13 cellular contexts compared by ENCODE assay signal in the genomic region with DNA sequence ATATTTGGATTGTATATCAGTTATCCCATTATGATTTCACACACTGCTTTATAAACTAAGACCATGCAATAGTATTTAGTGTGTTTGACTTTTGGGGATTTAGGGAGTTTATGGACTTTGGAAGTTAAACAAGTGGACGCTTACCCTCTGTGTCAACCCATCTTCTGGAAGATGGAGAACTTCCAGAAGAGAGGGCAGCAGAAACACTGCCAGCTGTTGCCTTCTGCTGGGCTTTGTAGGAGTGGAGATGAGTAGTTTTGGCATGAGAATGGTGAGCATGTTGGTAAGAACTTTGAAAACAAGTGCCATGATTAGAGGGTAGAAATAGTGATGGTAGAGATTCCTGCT. TPM values are rescaled to one million over a fixed set of nuclear protein-coding genes. Genes with fewer than 3 reads are reported as not detected.
DNase-seq lines count a peak whose midpoint lies in the region; ATAC-seq and TF ChIP-seq lines count a peak whose summit lies in the region.
"Had no signal": no experiment of that assay in that cellular context is flagged by ENCODE, and none has a peak within 500 bp of the region (broad histone marks: within the 10 kb centered on the region; RNA-seq: fewer than 3 reads in every experiment).

No MANE protein-coding gene starts in this region.

- H3K36me3 ChIP-seq in OCI-LY1 (ENCODE audit: insufficient read depth, low read length) (no peaks in the 10 kb centered on the region), skeletal muscle satellite cell (ENCODE audit: insufficient read depth, low read length) (no peaks in the 10 kb centered on the region)

- H3K4me2 ChIP-seq in OCI-LY1 (ENCODE audit: low read length) (peak overlapping the region; percentile 92; the same call in 1 of the 2 replicates), skeletal muscle satellite cell (ENCODE audit: low read length) (peak overlapping the region; percentile 97)

- H3K27me3 ChIP-seq in OCI-LY1 (ENCODE audit: insufficient read depth, low read length) (no peaks in the 10 kb centered on the region), skeletal muscle satellite cell (ENCODE audit: control insufficient read depth, insufficient read depth, low read length) (no peaks in the 10 kb centered on the region)

- H3K27ac Mint-ChIP-seq in activated T-cell treated with anti-CD3 and anti-CD28 coated beads, Interleukin-2, amount 50 U/mL, for 72 hours = no peak overlapping the region

- H3K9me2 ChIP-seq in OCI-LY1 (ENCODE audit: low read depth, low read length) = no peaks in the 10 kb centered on the region

- peaks cover 52% of the 10 kb centered on the region for H3K4me1 Mint-ChIP-seq in activated T-cell treated with anti-CD3 and anti-CD28 coated beads, Interleukin-2, amount 50 U/mL, for 72 hours (ENCODE audit: low read depth)

- ATAC-seq in activated T-cell treated with anti-CD3 and anti-CD28 coated beads, Interleukin-2, amount 50 U/mL, for 72 hours (replicated peaks in 1 of 2) = no peak
- ATAC-seq in HG03520 (IDR thresholded peaks at IDR 0.05; ENCODE audit: unreplicated experiment) = no peak
- ATAC-seq: Right ventricle myocardium inferior had no signal

- H3K9me3 ChIP-seq in OCI-LY1 (ENCODE audit: low read length) (no peaks in the 10 kb centered on the region), skeletal muscle satellite cell (replicated peaks; ENCODE audit: low read length) (no peaks in the 10 kb centered on the region)

- H3F3A ChIP-seq in OCI-LY1 (ENCODE audit: insufficient read depth, low read length) = no peaks in the 10 kb centered on the region

- H3K4me3 Mint-ChIP-seq in activated T-cell treated with anti-CD3 and anti-CD28 coated beads, Interleukin-2, amount 50 U/mL, for 72 hours = peak overlapping the region; percentile 85 to 92

- H3K4me3 ChIP-seq in OCI-LY1 (ENCODE audit: low read depth, low read length, poor library complexity, severe bottlenecking) = no peak overlapping the region
- peak overlapping the region; percentile 86 for H3K4me3 ChIP-seq in fibroblast of the aortic adventitia (ENCODE audit: low read depth, low read length)
- peak overlapping the region; percentile 78 for H3K4me3 ChIP-seq in skeletal muscle satellite cell (ENCODE audit: low read length)

- H3K4me1 ChIP-seq in OCI-LY1 (ENCODE audit: insufficient read depth, low read length, severe bottlenecking) (peaks cover 29% of the 10 kb centered on the region), skeletal muscle satellite cell (ENCODE audit: control insufficient read depth, insufficient read depth, low read length) (peaks cover 21% of the 10 kb centered on the region)

- H4K20me1 ChIP-seq in OCI-LY1 (ENCODE audit: insufficient read depth, low read length) = no peaks in the 10 kb centered on the region

- no peak overlapping the region for H2AFZ ChIP-seq in OCI-LY1 (ENCODE audit: low read length)

- no peak overlapping the region for H3K27ac ChIP-seq in OCI-LY1 (ENCODE audit: low read depth, low read length, poor library complexity, severe bottlenecking)

- H3K79me2 ChIP-seq in OCI-LY1 (ENCODE audit: insufficient read depth, low read length) = peaks cover 64% of the 10 kb centered on the region

- H3K9ac ChIP-seq in OCI-LY1 (ENCODE audit: low read length) (no peak overlapping the region), skeletal muscle satellite cell (ENCODE audit: low read depth, low read length) (no peak overlapping the region)

- no peak for DNase-seq in activated T-cell treated with anti-CD3 and anti-CD28 coated beads, Interleukin-2, amount 50 U/mL, for 72 hours
- DNase-seq in activated T-cell treated with anti-CD3 and anti-CD28 coated beads, Interleukin-2, amount 50 U/mL, for 48 hours = no peak
- DNase-seq in fibroblast of the aortic adventitia (ENCODE audit: low read depth) = no peak
- DNase-seq in stimulated activated CD4-positive, alpha-beta T cell treated with anti-CD3 and anti-CD28 coated beads, Interleukin-1b, Interleukin-23, amount 100 ng/mL, for 48 hours = no peak
- no peak for DNase-seq in LoVo (ENCODE audit: low spot score)
- DNase-seq: GDM1; NCI-H1048; NCI-H446 treated with DMSO at 0.1 percent for 48 hours; stimulated activated CD4-positive, alpha-beta T cell treated with anti-CD3 and anti-CD28 coated beads, Interleukin-12 subunit alpha, Interleukin-12 subunit beta, amount 100 ng/mL, for 4 hours had no signal

- H3K9me3 Mint-ChIP-seq in activated T-cell treated with anti-CD3 and anti-CD28 coated beads, Interleukin-2, amount 50 U/mL, for 72 hours = no peaks in the 10 kb centered on the region

- H3K36me3 Mint-ChIP-seq in activated T-cell treated with anti-CD3 and anti-CD28 coated beads, Interleukin-2, amount 50 U/mL, for 72 hours (ENCODE audit: insufficient read depth in 2 of 2) = peaks cover 1 to 5% of the 10 kb centered on the region in 2 donors

- no peaks in the 10 kb centered on the region for H3K27me3 Mint-ChIP-seq in activated T-cell treated with anti-CD3 and anti-CD28 coated beads, Interleukin-2, amount 50 U/mL, for 72 hours (ENCODE audit: low read depth)

- TF ChIP-seq CTCF in OCI-LY1 (IDR thresholded peaks at IDR 0.05; ENCODE audit: low read length) (no peak), fibroblast of the aortic adventitia (IDR thresholded peaks at IDR 0.05; ENCODE audit: insufficient read depth, low read length) (no peak)

RNA-seq across cellular contexts. Expression of gene DNAJC25, which starts 2.2 kb away (rescaled TPM):
- total RNA-seq in activated T-cell treated with anti-CD3 and anti-CD28 coated beads, Interleukin-2, amount 50 U/mL, for 72 hours = 1 to 10 TPM; 3.6 to 5.4 TPM
- 12.7 and 18.7 TPM in 2 replicates for total RNA-seq in fibroblast of the aortic adventitia (ENCODE audit: low replicate concordance)
- 7.6 and 9.8 TPM in 2 replicates for total RNA-seq in skeletal muscle satellite cell (2012; rRNA removed)

RNA-seq across cellular contexts. Expression of gene GNG10, which starts 28.0 kb away (rescaled TPM):
- 10 to 100 TPM; 17.2 to 24.7 TPM for total RNA-seq in activated T-cell treated with anti-CD3 and anti-CD28 coated beads, Interleukin-2, amount 50 U/mL, for 72 hours
- total RNA-seq in fibroblast of the aortic adventitia (ENCODE audit: low replicate concordance) = 43.6 and 144 TPM in 2 replicates
- total RNA-seq in skeletal muscle satellite cell (2012; rRNA removed) = 93.5 and 153 TPM in 2 replicates

RNA-seq across cellular contexts. Expression of gene PTGR1, which starts 33.9 kb away (rescaled TPM):
- total RNA-seq in activated T-cell treated with anti-CD3 and anti-CD28 coated beads, Interleukin-2, amount 50 U/mL, for 72 hours = 1 to 10 TPM; 1.3 to 3.0 TPM
- 76.0 and 88.4 TPM in 2 replicates for total RNA-seq in fibroblast of the aortic adventitia (ENCODE audit: low replicate concordance)
- total RNA-seq in skeletal muscle satellite cell (2012; rRNA removed) = 53.5 and 75.5 TPM in 2 replicates

Comparison
In these comparisons a context has a peak if more than half of its experiments do, and no peak if none do; other contexts are left out.
1. RNA of gene PTGR1, which starts 33.9 kb away (total RNA-seq): 76.0 to 88.4 TPM in fibroblast of the aortic adventitia; 1.3 to 3.0 TPM in activated T-cell treated with anti-CD3 and anti-CD28 coated beads, Interleukin-2, amount 50 U/mL, for 72 hours; every median in the first group is over 10 times any median in the second.